In the genomic region with DNA sequence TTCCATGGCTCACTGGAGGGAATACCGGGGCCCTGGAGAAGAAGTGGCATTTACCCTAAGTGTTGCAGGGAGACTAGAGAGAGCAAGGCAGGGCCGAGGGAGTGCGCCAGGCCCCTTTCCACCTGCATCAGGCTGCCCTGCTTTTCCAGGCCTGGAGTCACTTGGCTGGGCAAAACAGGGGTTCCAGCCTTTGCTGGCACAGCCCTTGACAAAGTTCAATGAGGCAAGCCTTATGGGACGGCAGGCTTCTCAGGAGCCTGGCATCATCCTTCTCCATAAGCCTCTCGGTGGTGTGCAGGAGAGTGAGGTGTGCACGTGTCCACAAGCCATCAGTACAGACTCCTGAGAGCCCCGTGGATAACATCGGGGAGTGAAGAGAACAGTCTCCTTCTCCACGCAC, we compare ENCODE assay signal across 28 cellular contexts. TPM values are rescaled to one million over a fixed set of nuclear protein-coding genes. Genes with fewer than 3 reads are reported as not detected.
"Had no signal": no experiment of that assay in that cellular context is flagged by ENCODE, and none has a peak within 500 bp of the region (broad histone marks: within the 10 kb centered on the region; RNA-seq: fewer than 3 reads in every experiment).

No MANE protein-coding gene starts in this region.

- H3K36me3 ChIP-seq: adrenal gland, breast epithelium, Peyer's patch had no signal

- H3K9me3 ChIP-seq: adrenal gland, breast epithelium, Peyer's patch had no signal

- H3K4me1 ChIP-seq: breast epithelium had no signal

- H3K9ac ChIP-seq: KMS-11 had no signal

- H3K4me3 Mint-ChIP-seq: activated CD8-positive, alpha-beta T cell treated with anti-CD3 and anti-CD28 coated beads, Interleukin-2, amount 10 ng/mL, durations not matched to agents 7 days and 5 days; activated naive CD8-positive, alpha-beta T cell treated with anti-CD3 and anti-CD28 coated beads, Interleukin-2, amount 10 ng/mL, durations not matched to agents 7 days and 5 days; central memory CD8-positive, alpha-beta T cell; T-helper 17 cell had no signal

- H3K4me1 Mint-ChIP-seq: activated naive CD8-positive, alpha-beta T cell treated with anti-CD3 and anti-CD28 coated beads, Interleukin-2, amount 10 ng/mL, durations not matched to agents 7 days and 5 days; central memory CD8-positive, alpha-beta T cell had no signal

- ATAC-seq: activated CD8-positive, alpha-beta T cell treated with anti-CD3 and anti-CD28 coated beads, Interleukin-2, amount 10 ng/mL, durations not matched to agents 7 days and 5 days; T-helper 17 cell had no signal

- H3K27ac ChIP-seq: adrenal gland, breast epithelium, KMS-11, Peyer's patch, RWPE1 had no signal

- H3K4me2 ChIP-seq: KMS-11 had no signal

- H3K27me3 ChIP-seq: adrenal gland, breast epithelium, Peyer's patch had no signal

- H3K4me3 ChIP-seq: adrenal gland, breast epithelium, Peyer's patch had no signal

- H3K36me3 Mint-ChIP-seq: activated naive CD8-positive, alpha-beta T cell treated with anti-CD3 and anti-CD28 coated beads, Interleukin-2, amount 10 ng/mL, durations not matched to agents 7 days and 5 days had no signal

- H3K9me3 Mint-ChIP-seq: activated naive CD8-positive, alpha-beta T cell treated with anti-CD3 and anti-CD28 coated beads, Interleukin-2, amount 10 ng/mL, durations not matched to agents 7 days and 5 days; central memory CD8-positive, alpha-beta T cell had no signal

- DNase-seq: activated CD4-positive, alpha-beta T cell treated with anti-CD3 and anti-CD28 coated beads for 4 hours; activated CD4-positive, alpha-beta T cell treated with anti-CD3 and anti-CD28 coated beads, Interleukin-2, amount 50 U/mL, for 4 hours; activated CD8-positive, alpha-beta memory T cell treated with anti-CD3 and anti-CD28 coated beads, Interleukin-2, amount 50 U/mL, for 48 hours; activated CD8-positive, alpha-beta T cell treated with anti-CD3 and anti-CD28 coated beads, Interleukin-2, amount 10 ng/mL, durations not matched to agents 7 days and 5 days; activated naive CD4-positive, alpha-beta T cell treated with anti-CD3 and anti-CD28 coated beads, Interleukin-2, amount 50 U/mL, for 16 hours; activated naive CD8-positive, alpha-beta T cell treated with anti-CD3 and anti-CD28 coated beads, Interleukin-2, amount 10 ng/mL, durations not matched to agents 7 days and 5 days; activated T-cell treated with anti-CD3 and anti-CD28 coated beads, Interleukin-2, amount 50 U/mL, for 1 hour; adrenal gland; anterior cingulate cortex; NCI-H1092; NCI-H1417; NCI-H1930; NCI-H2171; NCI-H2227 treated with DMSO at 0.1 percent for 48 hours; NCI-H446 treated with DMSO at 0.1 percent for 48 hours; NCI-H524 treated with DMSO at 0.1 percent for 48 hours; NCI-H774; NK-92 treated with Interleukin-12 subunit alpha and Interleukin-12 subunit beta, amount 100 ng/mL, for 24 hours; Peyer's patch; SHP77 treated with DMSO at 0.1 percent for 48 hours; T-helper 17 cell; T-helper 9 cell had no signal

- H3K27ac Mint-ChIP-seq: activated CD8-positive, alpha-beta T cell treated with anti-CD3 and anti-CD28 coated beads, Interleukin-2, amount 10 ng/mL, durations not matched to agents 7 days and 5 days; activated naive CD8-positive, alpha-beta T cell treated with anti-CD3 and anti-CD28 coated beads, Interleukin-2, amount 10 ng/mL, durations not matched to agents 7 days and 5 days; T-helper 17 cell had no signal

RNA-seq across cellular contexts. Expression of a gene that starts 27.1 kb away (rescaled TPM):
- total RNA-seq: activated CD8-positive, alpha-beta T cell treated with anti-CD3 and anti-CD28 coated beads, Interleukin-2, amount 10 ng/mL, durations not matched to agents 7 days and 5 days; MCF 10A; Peyer's patch; SK-MEL-5 had no signal

RNA-seq across cellular contexts. Expression of a gene that starts 47.1 kb away (rescaled TPM):
- total RNA-seq: activated CD8-positive, alpha-beta T cell treated with anti-CD3 and anti-CD28 coated beads, Interleukin-2, amount 10 ng/mL, durations not matched to agents 7 days and 5 days; SK-MEL-5 had no signal

RNA-seq across cellular contexts. Expression of a gene that starts 55.0 kb away (rescaled TPM):
- total RNA-seq: activated CD8-positive, alpha-beta T cell treated with anti-CD3 and anti-CD28 coated beads, Interleukin-2, amount 10 ng/mL, durations not matched to agents 7 days and 5 days; activated naive CD8-positive, alpha-beta T cell treated with anti-CD3 and anti-CD28 coated beads, Interleukin-2, amount 10 ng/mL, durations not matched to agents 7 days and 5 days; SK-MEL-5; T-helper 17 cell had no signal
